ENCODE assay signal across 1 cellular context in the genomic region with DNA sequence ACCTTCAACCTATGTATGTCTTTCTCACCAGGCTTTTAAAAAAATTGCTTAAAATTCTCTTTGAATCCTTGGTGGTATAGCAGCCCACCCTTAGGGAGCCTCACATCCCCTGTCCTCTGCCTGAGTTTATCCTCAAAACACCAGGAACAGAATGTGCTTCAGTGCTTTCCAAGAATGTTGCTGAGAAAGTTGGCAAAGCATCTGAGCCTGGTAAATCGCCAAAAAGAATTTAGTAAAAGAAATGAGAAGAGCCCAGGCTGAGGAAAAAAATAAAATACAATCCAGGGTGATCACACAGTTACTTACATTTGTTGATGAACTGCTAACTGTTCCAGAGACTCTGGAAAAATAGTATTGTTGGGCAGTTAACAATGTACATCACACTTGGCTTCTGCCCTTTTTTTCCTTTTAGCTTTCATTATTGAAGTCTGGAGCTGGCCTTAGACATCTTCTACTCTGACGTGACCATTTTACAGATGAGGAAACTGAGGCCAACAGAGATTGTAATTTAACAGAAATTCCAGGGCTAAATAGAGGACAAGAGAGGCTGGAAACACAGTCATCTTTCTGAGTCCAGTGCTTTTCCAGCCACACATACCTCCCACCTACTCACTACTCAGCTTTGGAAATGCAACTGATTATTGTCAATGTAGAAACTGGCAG.
TF ChIP-seq lines count a peak whose summit lies in the region.

No MANE protein-coding gene starts in this region.

TF ChIP-seq in SK-N-SH, 30 proteins besides CTCF, POLR2A, EP300 and RAD21:
- TF ChIP-seq RCOR1 (IDR thresholded peaks at IDR 0.05; ENCODE audit: low read length) (no peak), MXI1 (IDR thresholded peaks at IDR 0.05; ENCODE audit: low read depth, low read length) (no peak), ELF1 (IDR thresholded peaks at IDR 0.05) (no peak)
- TF ChIP-seq, protein P1, sequence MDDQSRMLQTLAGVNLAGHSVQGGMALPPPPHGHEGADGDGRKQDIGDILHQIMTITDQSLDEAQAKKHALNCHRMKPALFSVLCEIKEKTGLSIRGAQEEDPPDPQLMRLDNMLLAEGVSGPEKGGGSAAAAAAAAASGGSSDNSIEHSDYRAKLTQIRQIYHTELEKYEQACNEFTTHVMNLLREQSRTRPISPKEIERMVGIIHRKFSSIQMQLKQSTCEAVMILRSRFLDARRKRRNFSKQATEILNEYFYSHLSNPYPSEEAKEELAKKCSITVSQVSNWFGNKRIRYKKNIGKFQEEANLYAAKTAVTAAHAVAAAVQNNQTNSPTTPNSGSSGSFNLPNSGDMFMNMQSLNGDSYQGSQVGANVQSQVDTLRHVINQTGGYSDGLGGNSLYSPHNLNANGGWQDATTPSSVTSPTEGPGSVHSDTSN (IDR thresholded peaks at IDR 0.05), result no peak
- TF ChIP-seq, protein P2, sequence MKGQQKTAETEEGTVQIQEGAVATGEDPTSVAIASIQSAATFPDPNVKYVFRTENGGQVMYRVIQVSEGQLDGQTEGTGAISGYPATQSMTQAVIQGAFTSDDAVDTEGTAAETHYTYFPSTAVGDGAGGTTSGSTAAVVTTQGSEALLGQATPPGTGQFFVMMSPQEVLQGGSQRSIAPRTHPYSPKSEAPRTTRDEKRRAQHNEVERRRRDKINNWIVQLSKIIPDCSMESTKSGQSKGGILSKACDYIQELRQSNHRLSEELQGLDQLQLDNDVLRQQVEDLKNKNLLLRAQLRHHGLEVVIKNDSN (IDR thresholded peaks at IDR 0.05; ENCODE audit: borderline replicate concordance, low read depth), result no peak
